In genomic region chr1:63458750-63459149, GRCh38 we compare ENCODE assay signal across 38 cellular contexts.
"Had no signal": no experiment of that assay in that cellular context is flagged by ENCODE, and none has a peak within 500 bp of the region (broad histone marks: within the 10 kb centered on the region; RNA-seq: fewer than 3 reads in every experiment).

No MANE protein-coding gene starts in this region.

- H3K9me3 Mint-ChIP-seq: central memory CD8-positive, alpha-beta T cell had no signal

- H3K27me3 Mint-ChIP-seq: activated B cell treated with CpG ODN at 0.5 μM for 24 hours; activated CD4-positive, alpha-beta memory T cell treated with anti-CD3 and anti-CD28 coated beads for 36 hours; activated CD4-positive, alpha-beta T cell treated with anti-CD3 and anti-CD28 coated beads, Interleukin-2, amount 10 ng/mL, durations not matched to agents 24 days and 14 days; activated CD8-positive, alpha-beta T cell treated with anti-CD3 and anti-CD28 coated beads for 36 hours; activated naive CD8-positive, alpha-beta T cell treated with anti-CD3 and anti-CD28 coated beads for 36 hours; activated T-helper 17 cell treated with anti-CD3 and anti-CD28 coated beads, Interleukin-2, amount 50 U/mL, for 72 hours; central memory CD8-positive, alpha-beta T cell had no signal

- H3K4me1 Mint-ChIP-seq: activated B cell treated with CpG ODN at 0.5 μM for 24 hours; activated naive CD8-positive, alpha-beta T cell treated with anti-CD3 and anti-CD28 coated beads for 36 hours; activated T-helper 17 cell treated with anti-CD3 and anti-CD28 coated beads, Interleukin-2, amount 50 U/mL, for 72 hours; central memory CD8-positive, alpha-beta T cell had no signal

- H3K36me3 ChIP-seq: adrenal gland, brain microvascular endothelial cell, breast epithelium had no signal

- H3K27me3 ChIP-seq: adrenal gland, body of pancreas, brain microvascular endothelial cell, breast epithelium had no signal

- H3K4me3 Mint-ChIP-seq: activated B cell treated with CpG ODN at 0.5 μM for 24 hours; activated CD4-positive, alpha-beta memory T cell treated with anti-CD3 and anti-CD28 coated beads for 36 hours; activated CD4-positive, alpha-beta T cell treated with anti-CD3 and anti-CD28 coated beads, Interleukin-2, amount 10 ng/mL, durations not matched to agents 24 days and 14 days; activated CD8-positive, alpha-beta T cell treated with anti-CD3 and anti-CD28 coated beads for 36 hours; activated naive CD4-positive, alpha-beta T cell treated with anti-CD3 and anti-CD28 coated beads for 36 hours; activated naive CD8-positive, alpha-beta T cell treated with anti-CD3 and anti-CD28 coated beads for 36 hours; activated T-helper 1 cell treated with anti-CD3 and anti-CD28 coated beads, Interleukin-12 subunit alpha, Interleukin-12 subunit beta, Interleukin-2, Interleukin-4 antibody, amounts not matched to agents 30 ng/mL and 10 ng/mL and 1 ng/mL, durations not matched to agents 14 hours and 24 hours and 36 hours; activated T-helper 17 cell treated with anti-CD3 and anti-CD28 coated beads, Interleukin-2, amount 50 U/mL, for 72 hours; central memory CD8-positive, alpha-beta T cell; T-helper 1 cell treated with Interleukin-12 subunit alpha and Interleukin-12 subunit beta and Interleukin-4 antibody, amounts not matched to agents 30 μg/mL and 1 μg/mL, for 36 hours; T-helper 2 cell treated with Interferon-gamma antibody and Interleukin-4, amounts not matched to agents 5 μg/mL and 100 μg/mL, for 36 hours had no signal

- DNase-seq: activated B cell treated with CpG ODN at 0.5 μM for 24 hours; activated CD4-positive, alpha-beta memory T cell treated with anti-CD3 and anti-CD28 coated beads for 36 hours; activated CD4-positive, alpha-beta T cell treated with anti-CD3 and anti-CD28 coated beads for 4 hours; activated CD4-positive, alpha-beta T cell treated with anti-CD3 and anti-CD28 coated beads, Interleukin-2, amount 10 ng/mL, durations not matched to agents 24 days and 14 days; activated CD4-positive, alpha-beta T cell treated with anti-CD3 and anti-CD28 coated beads, Interleukin-2, amount 50 U/mL, for 1 hour; activated CD4-positive, alpha-beta T cell treated with anti-CD3 and anti-CD28 coated beads, Interleukin-2, amount 50 U/mL, for 4 hours; activated CD4-positive, CD25-positive, alpha-beta regulatory T cell treated with anti-CD3 and anti-CD28 coated beads, Interleukin-2, amount 50 U/mL, for 72 hours; activated CD8-positive, alpha-beta memory T cell treated with anti-CD3 and anti-CD28 coated beads, Interleukin-2, amount 50 U/mL, for 4 hours; activated CD8-positive, alpha-beta T cell treated with anti-CD3 and anti-CD28 coated beads for 36 hours; activated effector memory CD4-positive, alpha-beta T cell treated with anti-CD3 and anti-CD28 coated beads, Interleukin-2, amount 50 U/mL, for 16 hours; activated gamma-delta T cell treated with Interleukin-2 at 50 U/mL for 16 hours; activated naive CD4-positive, alpha-beta T cell; activated naive CD4-positive, alpha-beta T cell treated with anti-CD3 and anti-CD28 coated beads for 36 hours; activated naive CD4-positive, alpha-beta T cell treated with anti-CD3 and anti-CD28 coated beads, Interleukin-2, amount 50 U/mL, for 16 hours; activated naive CD8-positive, alpha-beta T cell treated with anti-CD3 and anti-CD28 coated beads for 36 hours; activated T-cell treated with anti-CD3 and anti-CD28 coated beads for 4 hours; activated T-cell treated with anti-CD3 and anti-CD28 coated beads, Interleukin-2, amount 50 U/mL, for 1 hour; activated T-cell treated with anti-CD3 and anti-CD28 coated beads, Interleukin-2, amount 50 U/mL, for 48 hours; adrenal gland; amniotic stem cell; aorta; body of pancreas; brain microvascular endothelial cell; caudate nucleus; cerebellar nuclear complex; T-helper 1 cell; T-helper 2 cell; T-helper 9 cell had no signal

- H3K27ac ChIP-seq: adrenal gland, body of pancreas, brain microvascular endothelial cell, breast epithelium, VCaP had no signal

- FAIRE-seq: astrocyte, TTC549 had no signal

- H3K4me3 ChIP-seq: adrenal gland, body of pancreas, breast epithelium had no signal

- H3K4me1 ChIP-seq: adrenal gland, body of pancreas, breast epithelium had no signal

- ATAC-seq: activated CD8-positive, alpha-beta T cell treated with anti-CD3 and anti-CD28 coated beads for 36 hours; activated naive CD4-positive, alpha-beta T cell treated with anti-CD3 and anti-CD28 coated beads, Interleukin-2, amount 50 U/mL, for 72 hours; activated T-helper 17 cell treated with anti-CD3 and anti-CD28 coated beads, Interleukin-2, amount 50 U/mL, for 72 hours; body of pancreas had no signal

- H3K27ac Mint-ChIP-seq: activated B cell treated with CpG ODN at 0.5 μM for 24 hours; activated CD4-positive, alpha-beta memory T cell treated with anti-CD3 and anti-CD28 coated beads for 36 hours; activated CD4-positive, alpha-beta T cell treated with anti-CD3 and anti-CD28 coated beads, Interleukin-2, amount 10 ng/mL, durations not matched to agents 24 days and 14 days; activated CD8-positive, alpha-beta T cell treated with anti-CD3 and anti-CD28 coated beads for 36 hours; activated naive CD4-positive, alpha-beta T cell treated with anti-CD3 and anti-CD28 coated beads for 36 hours; activated naive CD4-positive, alpha-beta T cell treated with anti-CD3 and anti-CD28 coated beads, Interleukin-2, amount 50 U/mL, for 72 hours; activated naive CD8-positive, alpha-beta T cell treated with anti-CD3 and anti-CD28 coated beads for 36 hours; activated T-helper 1 cell treated with anti-CD3 and anti-CD28 coated beads, Interleukin-12 subunit alpha, Interleukin-12 subunit beta, Interleukin-2, Interleukin-4 antibody, amounts not matched to agents 30 ng/mL and 10 ng/mL and 1 ng/mL, durations not matched to agents 14 hours and 24 hours and 36 hours; activated T-helper 17 cell treated with anti-CD3 and anti-CD28 coated beads, Interleukin-2, amount 50 U/mL, for 72 hours; T-helper 1 cell treated with Interleukin-12 subunit alpha and Interleukin-12 subunit beta and Interleukin-4 antibody, amounts not matched to agents 30 μg/mL and 1 μg/mL, for 36 hours; T-helper 2 cell treated with Interferon-gamma antibody and Interleukin-4, amounts not matched to agents 5 μg/mL and 100 μg/mL, for 36 hours had no signal
